ENCODE assay signal across 11 cellular contexts in the genomic region with DNA sequence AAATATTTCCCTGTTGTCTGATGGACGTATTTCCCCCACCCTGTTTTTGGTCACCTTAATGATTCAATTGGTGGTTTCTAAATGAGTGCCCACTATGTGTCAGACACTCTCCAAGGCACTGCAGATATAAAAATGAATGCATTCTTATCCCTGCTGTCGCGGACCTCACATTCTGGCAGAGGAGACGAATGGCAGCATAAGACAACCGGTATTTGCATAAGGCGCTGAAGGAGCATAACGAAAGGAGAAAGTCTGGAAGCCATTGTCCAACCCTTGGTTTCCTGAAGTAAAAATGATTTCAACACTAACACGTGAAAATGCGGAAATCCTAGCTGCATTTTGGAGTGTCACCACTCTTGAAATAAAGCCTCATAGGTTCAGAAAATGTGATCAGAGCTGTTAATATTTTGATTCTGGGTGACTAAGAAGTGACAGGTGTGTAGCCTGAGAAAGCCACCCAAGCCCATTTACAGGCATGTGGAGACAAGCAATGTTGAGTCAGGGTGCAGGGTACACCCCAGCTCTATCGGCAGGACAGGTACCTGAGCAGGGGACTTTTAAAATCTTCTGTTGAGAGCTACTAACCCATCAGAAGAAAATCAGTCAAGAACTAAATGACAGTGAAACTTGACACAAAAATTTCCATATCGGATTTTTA. TPM values are rescaled to one million over a fixed set of nuclear protein-coding genes. Genes with fewer than 3 reads are reported as not detected.
DNase-seq lines count a peak whose midpoint lies in the region; ATAC-seq and TF ChIP-seq lines count a peak whose summit lies in the region.
"Had no signal": no experiment of that assay in that cellular context is flagged by ENCODE, and none has a peak within 500 bp of the region (broad histone marks: within the 10 kb centered on the region; RNA-seq: fewer than 3 reads in every experiment).

No MANE protein-coding gene starts in this region.

- no peak overlapping the region for H3K27ac ChIP-seq in endodermal cell (ENCODE audit: low read depth, low read length)
- H3K27ac ChIP-seq in smooth muscle cell (ENCODE audit: low read depth), result no peak overlapping the region
- H3K27ac ChIP-seq: tibial artery had no signal

- intact Hi-C loops in CD14-positive monocyte (cut with micrococcal nuclease), result loop anchor here in 1 of 2 donors (5.0 kb wide), 1 partner anchor 135 kb away; no protein-coding TSS in a partner anchor

- H3K9ac ChIP-seq in endodermal cell (ENCODE audit: extremely low read depth, low read length, poor library complexity, severe bottlenecking) (no peak overlapping the region), smooth muscle cell (ENCODE audit: low read depth) (no peak overlapping the region)

- ATAC-seq in GM18867 (IDR thresholded peaks at IDR 0.05; ENCODE audit: unreplicated experiment), result peak; percentile 34
- ATAC-seq in HG02884 (IDR thresholded peaks at IDR 0.05; ENCODE audit: unreplicated experiment), result peak; percentile 50

- H3K4me3 ChIP-seq in endodermal cell (ENCODE audit: low read length), result peak overlapping the region; percentile 20
- no peak overlapping the region for H3K4me3 ChIP-seq in smooth muscle cell
- H3K4me3 ChIP-seq: tibial artery had no signal

- no peaks in the 10 kb centered on the region for H3F3A ChIP-seq in smooth muscle cell (ENCODE audit: low read depth)

- peak overlapping the region; percentile 98 to 99 (median 98) for H3K27ac Mint-ChIP-seq in CD14-positive monocyte
- H3K27ac Mint-ChIP-seq in endodermal cell, result peak overlapping the region; percentile 19
- H3K27ac Mint-ChIP-seq in chondrocyte (ENCODE audit: unreplicated experiment), result no peak overlapping the region

- H3K27me3 Mint-ChIP-seq in CD14-positive monocyte (ENCODE audit: low read depth in 3 of 3) (peaks cover 0 to 2% (median 0%) of the 10 kb centered on the region in 3 donors), endodermal cell (ENCODE audit: insufficient read depth) (no peaks in the 10 kb centered on the region), chondrocyte (ENCODE audit: low read depth) (no peaks in the 10 kb centered on the region)

- 90 to 95% methylated on average over 9 to 11 of the region's 11 CpGs for WGBS in endodermal cell (ENCODE audit: insufficient coverage in 1 of 2, insufficient read length in 1 of 2), 2 experiments
- 94% methylated on average over 11 of the region's 11 CpGs for WGBS in smooth muscle cell (ENCODE audit: low lambda C conversion rate)

- H3K9me3 ChIP-seq in endodermal cell (ENCODE audit: control insufficient read depth, low read length) (no peaks in the 10 kb centered on the region), smooth muscle cell (replicated peaks; ENCODE audit: low read depth) (no peaks in the 10 kb centered on the region)
- H3K9me3 ChIP-seq: tibial artery had no signal

- H3K36me3 Mint-ChIP-seq in CD14-positive monocyte (peaks cover 0 to 6% of the 10 kb centered on the region in 2 donors), endodermal cell (ENCODE audit: low read depth) (peaks cover 5% of the 10 kb centered on the region), chondrocyte (ENCODE audit: low read depth) (no peaks in the 10 kb centered on the region)

- no peaks in the 10 kb centered on the region for H3K27me3 ChIP-seq in endodermal cell (ENCODE audit: control insufficient read depth, insufficient read depth, low read length, poor library complexity, severe bottlenecking)
- no peaks in the 10 kb centered on the region for H3K27me3 ChIP-seq in smooth muscle cell (ENCODE audit: low read depth)
- H3K27me3 ChIP-seq: tibial artery had no signal

- H3K4me1 ChIP-seq in endodermal cell (ENCODE audit: control insufficient read depth, insufficient read depth, low read length) (peaks cover 22% of the 10 kb centered on the region), smooth muscle cell (ENCODE audit: low read depth) (peaks cover 8% of the 10 kb centered on the region)

- DNase-seq in CD14-positive monocyte (ENCODE audit: low spot score) (peak; percentile 47), endodermal cell (no peak), nucleus accumbens (lab: John Stamatoyannopoulos, UW) (no peak), NCI-H1105 (lab: John Stamatoyannopoulos, UW) (no peak), chondrocyte (ENCODE audit: low spot score) (no peak), smooth muscle cell (lab: John Stamatoyannopoulos, UW; ENCODE audit: unreplicated experiment) (no peak)
- DNase-seq: NK-92 treated with Interleukin-12 subunit alpha and Interleukin-12 subunit beta, amount 100 ng/mL, for 24 hours; tibial artery had no signal

- no peak overlapping the region for H3K4me2 ChIP-seq in smooth muscle cell

- H3K9me3 Mint-ChIP-seq in CD14-positive monocyte (peaks cover 0 to 2% (median 0%) of the 10 kb centered on the region in 7 donors), endodermal cell (no peaks in the 10 kb centered on the region), chondrocyte (ENCODE audit: low read depth) (no peaks in the 10 kb centered on the region)
- H3K9me3 Mint-ChIP-seq: neural crest cell had no signal

- no peak overlapping the region for H2AFZ ChIP-seq in smooth muscle cell (ENCODE audit: low read depth)

- peak overlapping the region; percentile 72 to 89 for H3K4me3 Mint-ChIP-seq in CD14-positive monocyte
- H3K4me3 Mint-ChIP-seq in endodermal cell, result no peak overlapping the region
- H3K4me3 Mint-ChIP-seq in chondrocyte (ENCODE audit: unreplicated experiment), result no peak overlapping the region
- H3K4me3 Mint-ChIP-seq: neural crest cell had no signal

- H3K36me3 ChIP-seq in endodermal cell (ENCODE audit: control insufficient read depth, insufficient read depth, low read length) (no peaks in the 10 kb centered on the region), smooth muscle cell (ENCODE audit: low read depth) (no peaks in the 10 kb centered on the region)
- H3K36me3 ChIP-seq: tibial artery had no signal

- peaks cover 67% of the 10 kb centered on the region for H3K4me1 Mint-ChIP-seq in CD14-positive monocyte
- H3K4me1 Mint-ChIP-seq in endodermal cell, result peaks cover 45% of the 10 kb centered on the region
- H3K4me1 Mint-ChIP-seq in chondrocyte (ENCODE audit: low read depth), result peaks cover 21% of the 10 kb centered on the region

- no peaks in the 10 kb centered on the region for H3K79me2 ChIP-seq in smooth muscle cell (ENCODE audit: low read depth)

- no peaks in the 10 kb centered on the region for H4K20me1 ChIP-seq in smooth muscle cell (ENCODE audit: low read depth)

- TF ChIP-seq CTCF in CD14-positive monocyte (IDR thresholded peaks at IDR 0.05) (no peak), endodermal cell (conservative IDR thresholded peaks at IDR 0.05) (no peak), chondrocyte (IDR thresholded peaks at IDR 0.05) (no peak), smooth muscle cell (IDR thresholded peaks at IDR 0.05; ENCODE audit: borderline replicate concordance, insufficient read depth, poor library complexity, severe bottlenecking) (no peak)

RNA-seq across cellular contexts. Expression of a gene that starts 10.1 kb away (rescaled TPM):
- polyA plus RNA-seq in CD14-positive monocyte (1 to 10 TPM; 2.8 to 4.4 TPM), smooth muscle cell (4.2 and 7.7 TPM in 2 replicates)
- total RNA-seq in endodermal cell (10 to 100 TPM; 26.9 to 62.8 TPM), chondrocyte (10.9 to 12.3 TPM (median 12.2 TPM) in 3 replicates), smooth muscle cell (9.7 and 15.0 TPM in 2 replicates)
- polyA plus RNA-seq in endodermal cell (2013, experiment 1 of 2), result 23.2 TPM
- 27.1 TPM for polyA plus RNA-seq in endodermal cell (2013, experiment 2 of 2)

Comparison
In these comparisons a context has a peak if more than half of its experiments do, and no peak if none do; other contexts are left out.
1. H3K4me3 Mint-ChIP-seq: peak in CD14-positive monocyte (2 of 2); none in endodermal cell (single experiment) and chondrocyte (single experiment).